ENCODE assay signal across 13 cellular contexts in genomic region chr17:17711708-17712141, GRCh38. TPM values are rescaled to one million over a fixed set of nuclear protein-coding genes. Genes with fewer than 3 reads are reported as not detected.
DNase-seq lines count a peak whose midpoint lies in the region; ATAC-seq, FAIRE-seq and TF ChIP-seq lines count a peak whose summit lies in the region.
"Had no signal": no experiment of that assay in that cellular context is flagged by ENCODE, and none has a peak within 500 bp of the region (broad histone marks: within the 10 kb centered on the region; RNA-seq: fewer than 3 reads in every experiment).

No MANE protein-coding gene starts in this region.

- H3K36me3 ChIP-seq in HepG2 (replicated peaks in 1 of 2; ENCODE audit: control insufficient read depth in 1 of 2, insufficient read depth in 2 of 2, low read length in 2 of 2) (no peaks in the 10 kb centered on the region), right lobe of liver (no peaks in the 10 kb centered on the region), esophagus muscularis mucosa (no peaks in the 10 kb centered on the region), neural cell (ENCODE audit: insufficient read depth, low read length) (no peaks in the 10 kb centered on the region)
- H3K36me3 ChIP-seq: cardiac muscle cell, MG63, ovary had no signal

- H4K20me1 ChIP-seq in HepG2 (ENCODE audit: insufficient read depth, low read length), result 0 out of 2 replicates have a peak, but pooled peaks cover 7% of the 10 kb centered on the region
- peaks cover 9% of the 10 kb centered on the region for H4K20me1 ChIP-seq in neural cell (ENCODE audit: insufficient read depth)

- peak overlapping the region; percentile 87 for H3K4me2 ChIP-seq in HepG2 (ENCODE audit: low read depth, low read length)
- no peak overlapping the region for H3K4me2 ChIP-seq in neural cell (ENCODE audit: low read length)

- TF ChIP-seq CTCF in HepG2 (CRISPR knock-in tag; IDR thresholded peaks at IDR 0.05) (no peak), right lobe of liver (IDR thresholded peaks at IDR 0.05) (no peak), esophagus muscularis mucosa (IDR thresholded peaks at IDR 0.05) (no peak), neural cell (IDR thresholded peaks at IDR 0.05; ENCODE audit: poor library complexity, severe bottlenecking) (no peak)

- H3K27ac ChIP-seq in HepG2 (ENCODE audit: extremely low read length, insufficient read depth, low read length) (peak overlapping the region; percentile 61), right lobe of liver (peak overlapping the region in 1 of 3 donors; percentile 33), esophagus muscularis mucosa (replicated peaks in 1 of 4) (peak overlapping the region; percentile 82 to 89 (median 87)), neural cell (ENCODE audit: low read length) (peak overlapping the region; percentile 33)
- H3K27ac ChIP-seq: cardiac muscle cell, ovary had no signal

- POLR2A ChIA-PET in HepG2 (lab: Yijun Ruan, JAX), result interaction anchor here (0.8 to 4.7 kb wide), 3 partner anchors 18 to 215 kb away, joined by 3 to 45 read pairs (median 7); partner anchors contain the start of genes RASD1 and SREBF1

- H3K4me1 ChIP-seq in HepG2 (ENCODE audit: insufficient read depth, low read length) (peaks cover 94% of the 10 kb centered on the region), right lobe of liver (peaks cover 0 to 4% (median 1%) of the 10 kb centered on the region in 4 donors), esophagus muscularis mucosa (peaks cover 66 to 98% (median 87%) of the 10 kb centered on the region in 4 donors)

- intact Hi-C loops in HepG2 (cut with micrococcal nuclease; ENCODE audit: unreplicated experiment), result loop anchor here (2.0 to 10.0 kb wide), 2 partner anchors 17 to 143 kb away; no protein-coding TSS in a partner anchor
- intact Hi-C loops in right lobe of liver (cut with DNase I), result no loop called here
- intact Hi-C loops in esophagus muscularis mucosa (cut with DNase I), result no loop called here

- H3K9ac ChIP-seq in HepG2 (ENCODE audit: insufficient read depth, low read depth, low read length) (peak overlapping the region; percentile 62), neural cell (ENCODE audit: low read length) (peak overlapping the region; percentile 34)

- peak overlapping the region in 1 of 3 experiments; percentile 67; a peak in 2 of 6 replicates for H3K4me3 ChIP-seq in HepG2 (replicated peaks in 1 of 3; ENCODE audit: insufficient read depth in 1 of 3, low read depth in 2 of 3, low read length in 3 of 3)
- no peak overlapping the region for H3K4me3 ChIP-seq in right lobe of liver
- H3K4me3 ChIP-seq in esophagus muscularis mucosa, result no peak overlapping the region
- H3K4me3 ChIP-seq in neural cell (ENCODE audit: low read length), result no peak overlapping the region
- H3K4me3 ChIP-seq: cardiac muscle cell, MG63, ovary had no signal

- H3K27me3 ChIP-seq in HepG2 (ENCODE audit: control insufficient read depth in 1 of 2, insufficient read depth in 2 of 2, low read length in 2 of 2) (no peaks in the 10 kb centered on the region), right lobe of liver (no peaks in the 10 kb centered on the region), esophagus muscularis mucosa (no peaks in the 10 kb centered on the region), neural cell (ENCODE audit: insufficient read depth, low read depth, low read length) (no peaks in the 10 kb centered on the region)
- H3K27me3 ChIP-seq: cardiac muscle cell, MG63, ovary had no signal

- FAIRE-seq in HepG2 (lab: Jason Lieb, UNC), result no peak

- H3K79me2 ChIP-seq in HepG2 (ENCODE audit: insufficient read depth, low read length) (peaks cover 62% of the 10 kb centered on the region), neural cell (replicated peaks; ENCODE audit: insufficient read depth, low read length) (peaks cover 78% of the 10 kb centered on the region)

- DNase-seq in HepG2 (ENCODE audit: low spot score) (peak; percentile 52), right lobe of liver (no peak), esophagus muscularis mucosa (ENCODE audit: extremely low spot score) (no peak), DMS53 treated with DMSO at 0.1 percent for 48 hours (lab: John Stamatoyannopoulos, UW; ENCODE audit: unreplicated experiment) (no peak), activated gamma-delta T cell treated with Interleukin-2 at 50 U/mL for 16 hours (no peak)
- no peak for DNase-seq in activated T-cell treated with anti-CD3 and anti-CD28 coated beads, Interleukin-2, amount 50 U/mL, for 48 hours
- DNase-seq: MG63, NCI-H510A had no signal

- TF ChIP-seq EP300 in HepG2 (IDR thresholded peaks at IDR 0.05; ENCODE audit: low read depth in 2 of 2, low read length in 2 of 2) (no peak), HepG2 (CRISPR knock-in tag; IDR thresholded peaks at IDR 0.05; ENCODE audit: borderline replicate concordance) (no peak), esophagus muscularis mucosa (IDR thresholded peaks at IDR 0.05) (no peak), neural cell (conservative IDR thresholded peaks at IDR 0.05; ENCODE audit: poor library complexity, severe bottlenecking) (no peak)

- CTCF ChIA-PET in HepG2 (lab: Yijun Ruan, JAX; ENCODE audit: low intra/inter-chr PET ratio, low total read pairs), result no interaction called here

- H3K9me3 ChIP-seq in HepG2 (ENCODE audit: low read length) (no peaks in the 10 kb centered on the region), right lobe of liver (no peaks in the 10 kb centered on the region), esophagus muscularis mucosa (no peaks in the 10 kb centered on the region), neural cell (ENCODE audit: low read length) (no peaks in the 10 kb centered on the region)
- H3K9me3 ChIP-seq: MG63, ovary had no signal

- 60% methylated on average over 7 of the region's 11 CpGs for WGBS in HepG2 (ENCODE audit: low lambda C conversion rate)
- 82% methylated on average over 4 of the region's 11 CpGs for WGBS in right lobe of liver (ENCODE audit: insufficient coverage, low coverage, low lambda C conversion rate, missing lambda C conversion rate)
- 63% methylated on average over 7 of the region's 11 CpGs for WGBS in esophagus muscularis mucosa

- H2AFZ ChIP-seq in HepG2 (ENCODE audit: low read length) (no peak overlapping the region), neural cell (ENCODE audit: low read depth, low read length) (no peak overlapping the region)

- no TSS peak for BruUV-seq in HepG2 (replicated peaks; lab: Mats Ljungman, UMichigan)

- in situ Hi-C loops in HepG2 (cut with HindIII; ENCODE audit: extremely low pct_ligation_motif_present, low pct_unique_long_range_greater_than_20kb), result no loop called here

- no peaks in the 10 kb centered on the region for H3K9me2 ChIP-seq in neural cell (ENCODE audit: insufficient read depth, low read length)

- ATAC-seq in HepG2, result peak; percentile 12
- no peak for ATAC-seq in right lobe of liver
- ATAC-seq in HG03432 (IDR thresholded peaks at IDR 0.05; ENCODE audit: unreplicated experiment), result no peak
- ATAC-seq: T-cell had no signal

- no peaks in the 10 kb centered on the region for H3F3A ChIP-seq in neural cell (ENCODE audit: insufficient read depth, low read length, poor library complexity, severe bottlenecking)

- no peak for TF ChIP-seq POLR2A in HepG2 (IDR thresholded peaks at IDR 0.05; ENCODE audit: insufficient read depth in 1 of 2, low read depth in 2 of 2, low read length in 2 of 2)
- TF ChIP-seq POLR2A in right lobe of liver (IDR thresholded peaks at IDR 0.05), result no peak
- TF ChIP-seq POLR2A in esophagus muscularis mucosa (IDR thresholded peaks at IDR 0.05; ENCODE audit: low read depth), result no peak

- no peak for TF ChIP-seq RAD21 in HepG2 (CRISPR knock-in tag; IDR thresholded peaks at IDR 0.05)
- no peak for TF ChIP-seq RAD21 in neural cell (conservative IDR thresholded peaks at IDR 0.05)

TF ChIP-seq in HepG2, 621 proteins besides CTCF, POLR2A, EP300 and RAD21 (continues in another document):
- TF ChIP-seq ZMAT3 (CRISPR knock-in tag; conservative IDR thresholded peaks at IDR 0.05) (no peak), KLF12 (CRISPR knock-in tag; IDR thresholded peaks at IDR 0.05; ENCODE audit: borderline replicate concordance) (no peak), ARID2 (CRISPR knock-in tag; IDR thresholded peaks at IDR 0.05; ENCODE audit: borderline replicate concordance) (0 out of 2 replicates have a peak, but pooled peaks have one; percentile 59), PHF21A (CRISPR knock-in tag; IDR thresholded peaks at IDR 0.05) (0 out of 2 replicates have a peak, but pooled peaks have one; percentile 20)

TF ChIP-seq in neural cell, 6 proteins besides CTCF, POLR2A, EP300 and RAD21:
- TF ChIP-seq EZH2 (IDR thresholded peaks at IDR 0.05; ENCODE audit: borderline replicate concordance, insufficient read depth, low read length, poor library complexity, severe bottlenecking) (no peak), SMC3 (conservative IDR thresholded peaks at IDR 0.05; ENCODE audit: poor library complexity) (no peak), TAF1 (IDR thresholded peaks at IDR 0.05; ENCODE audit: low read depth) (no peak), POLR2AphosphoS5 (IDR thresholded peaks at IDR 0.05) (no peak)

RNA-seq across cellular contexts. Expression of gene RAI1, which starts 30.5 kb away (rescaled TPM):
- 5.1 and 5.2 TPM in 2 replicates for total RNA-seq in HepG2 (2016; rRNA removed; fragmentation: Illumina TruSeq; extraction: Trizol)
- 2.6 and 3.4 TPM in 2 replicates for total RNA-seq in HepG2 (2016; cell fraction: cytosol; rRNA removed; fragmentation: Illumina TruSeq; extraction: Trizol; ENCODE audit: low read depth)
- 5.2 and 5.4 TPM in 2 replicates for total RNA-seq in HepG2 (2016; cell fraction: insoluble cytoplasmic fraction; rRNA removed; fragmentation: Illumina TruSeq; extraction: Trizol)
- total RNA-seq in HepG2 (2016; cell fraction: membrane; rRNA removed; fragmentation: Illumina TruSeq; extraction: Trizol), result 4.3 and 5.6 TPM in 2 replicates
- 7.2 and 9.2 TPM in 2 replicates for total RNA-seq in HepG2 (2016; cell fraction: nucleus; rRNA removed; fragmentation: Illumina TruSeq; extraction: Trizol)
- polyA plus RNA-seq in HepG2 (2011; rRNA removed), result 3.4 and 3.9 TPM in 2 replicates
- polyA plus RNA-seq in HepG2 (2011; cell fraction: cytosol; rRNA removed), result 1.9 and 2.7 TPM in 2 replicates
- 15.5 and 22.7 TPM in 2 replicates for polyA plus RNA-seq in HepG2 (2011; cell fraction: nucleus; rRNA removed)
- 6.0 and 9.1 TPM in 2 replicates for polyA plus RNA-seq in HepG2 (2012)
- polyA plus RNA-seq in HepG2 (2016; cell fraction: cytosol; fragmentation: Illumina TruSeq; extraction: Trizol; ENCODE audit: low read depth), result 3.8 and 4.7 TPM in 2 replicates
- 8.3 and 10.1 TPM in 2 replicates for polyA plus RNA-seq in HepG2 (2016; cell fraction: insoluble cytoplasmic fraction; fragmentation: Illumina TruSeq; extraction: Trizol; ENCODE audit: low read depth)
- polyA plus RNA-seq in HepG2 (2016; cell fraction: membrane; fragmentation: Illumina TruSeq; extraction: Trizol; ENCODE audit: low read depth), result 5.1 and 5.2 TPM in 2 replicates
- polyA plus RNA-seq in HepG2 (2016; cell fraction: nucleus; fragmentation: Illumina TruSeq; extraction: Trizol; ENCODE audit: insufficient read depth, low read depth), result 24.6 and 26.3 TPM in 2 replicates
- 7.4 and 12.2 TPM in 2 replicates for polyA minus RNA-seq in HepG2 (2011; rRNA and poly(A)+ RNA removed; ENCODE audit: low replicate concordance)
- 6.2 and 6.7 TPM in 2 replicates for polyA minus RNA-seq in HepG2 (2011; cell fraction: cytosol; rRNA and poly(A)+ RNA removed)
- 9.0 and 12.1 TPM in 2 replicates for polyA minus RNA-seq in HepG2 (2011; cell fraction: nucleus; rRNA and poly(A)+ RNA removed)
- 10 to 100 TPM in 2 of 6 experiments, 1 to 10 TPM in 4; 6.1 to 14.5 (median 8.4) TPM for total RNA-seq in right lobe of liver
- total RNA-seq in esophagus muscularis mucosa, result 10 to 100 TPM; 18.7 to 41.3 (median 28.3) TPM
- 16.9 and 21.0 TPM in 2 replicates for polyA plus RNA-seq in neural cell
- polyA minus RNA-seq in neural cell, result 54.1 and 59.6 TPM in 2 replicates
